8 cellular contexts compared by ENCODE assay signal in the genomic region with DNA sequence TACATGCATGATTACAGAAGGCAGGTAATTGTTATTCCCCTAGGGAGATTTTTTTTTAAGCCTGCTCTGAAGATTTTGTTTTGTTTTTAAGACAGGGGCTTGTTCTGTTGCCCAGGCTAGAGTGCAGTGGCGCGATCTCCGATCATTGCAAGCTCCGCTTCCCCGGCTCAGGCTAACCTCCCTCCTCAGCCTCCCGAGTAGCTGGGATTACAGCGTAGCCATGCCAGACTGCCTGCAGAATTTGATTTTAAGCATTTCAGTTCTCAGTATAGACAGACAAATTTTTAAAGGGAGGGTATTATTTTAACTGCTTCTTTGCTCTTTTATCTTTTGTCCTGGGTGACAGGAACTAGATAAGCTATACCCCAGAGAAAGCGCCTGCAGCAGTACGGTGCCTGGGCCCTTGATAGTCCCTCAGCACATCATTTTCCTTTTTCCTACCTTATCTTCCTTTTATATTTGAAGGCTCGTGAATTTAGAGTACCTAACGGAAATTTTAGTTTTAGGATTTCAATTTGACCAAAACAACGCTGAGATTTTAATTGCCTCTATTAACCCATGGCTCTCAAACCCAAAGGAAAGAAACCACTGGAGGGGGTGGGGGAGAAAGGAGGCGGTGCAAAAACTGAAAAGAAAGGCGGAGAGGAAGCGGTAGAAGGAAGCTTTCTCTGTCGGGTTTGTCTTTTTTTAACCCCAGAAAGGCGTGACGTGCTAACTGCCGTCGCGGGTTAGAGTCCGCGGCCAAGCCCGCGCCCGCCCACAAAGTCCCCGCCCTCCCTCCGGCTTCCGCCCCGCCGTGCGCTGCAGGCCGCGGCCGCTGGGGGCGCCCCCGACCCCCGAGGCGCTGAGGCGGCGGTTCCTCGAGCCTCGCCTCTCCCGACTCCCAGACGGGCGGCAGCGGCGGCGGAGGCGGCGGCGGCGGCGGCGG. TPM values are rescaled to one million over a fixed set of nuclear protein-coding genes. Genes with fewer than 3 reads are reported as not detected.
DNase-seq lines count a peak whose midpoint lies in the region; ATAC-seq and TF ChIP-seq lines count a peak whose summit lies in the region.

A gene (plus strand): TSS at position 886 of the 928 bp plus-strand sequence. CDS start 329 bp downstream, outside the sequence.

- H3K27ac ChIP-seq in left lung = peak within 1 kb of the TSS; percentile 76 to 80

- H3K27me3 ChIP-seq in BE2C (no peaks in the 10 kb centered on the region), left lung (no peaks in the 10 kb centered on the region)

- H3K4me3 ChIP-seq in BE2C (ENCODE audit: low read depth, low read length) (peak within 1 kb of the TSS; percentile 70), choroid plexus epithelial cell (ENCODE audit: low read depth, low read length) (peak within 1 kb of the TSS; percentile 72), left lung (peak within 1 kb of the TSS; percentile 55 to 66)

- H3K9me3 ChIP-seq in BE2C (no peaks in the 10 kb centered on the region), left lung (no peaks in the 10 kb centered on the region)

- H3K36me3 ChIP-seq in BE2C (no peaks in the 10 kb centered on the region), left lung (no peaks in the 10 kb centered on the region)

- DNase-seq in BE2C (peak; percentile 87), NCI-H446 (lab: John Stamatoyannopoulos, UW) (peak; percentile 63 to 95), choroid plexus epithelial cell (ENCODE audit: low read depth) (peak; percentile 89), left lung (peak; percentile 90 to 98)
- peak; percentile 80 to 86 for DNase-seq in activated CD4-positive, alpha-beta T cell treated with anti-CD3 and anti-CD28 coated beads for 24 hours (ENCODE audit: low read depth in 2 of 2)
- peak; percentile 89 to 90 for DNase-seq in stimulated activated CD4-positive, alpha-beta T cell treated with anti-CD3 and anti-CD28 coated beads, Interleukin-2, amount 100 ng/mL, for 24 hours

- TF ChIP-seq CTCF in BE2C (IDR thresholded peaks at IDR 0.05; ENCODE audit: low read depth, low read length) (peak; percentile 42), choroid plexus epithelial cell (conservative IDR thresholded peaks at IDR 0.05; ENCODE audit: low read depth, low read length) (peak; percentile 37), left lung (IDR thresholded peaks at IDR 0.05) (peak; percentile 82 to 94)

- H3K4me1 ChIP-seq in BE2C = no peaks in the 10 kb centered on the region
- peaks cover 5 to 44% of the 10 kb centered on the region in 2 donors for H3K4me1 ChIP-seq in left lung

- ATAC-seq in GM19035 (IDR thresholded peaks at IDR 0.05; ENCODE audit: unreplicated experiment) = peak; percentile 83
- peak; percentile 89 for ATAC-seq in HG03280 (IDR thresholded peaks at IDR 0.05; ENCODE audit: unreplicated experiment)
- ATAC-seq in left lung = peak; percentile 95

- intact Hi-C loops in left lung (cut with DNase I) = no loop called here

RNA-seq across cellular contexts. Expression of the gene that starts here (rescaled TPM):
- polyA plus RNA-seq in BE2C (2012; ENCODE audit: insufficient read depth, insufficient read length, low read depth) = 0.39 TPM
- 10 to 100 TPM; 16.4 to 16.6 TPM for total RNA-seq in left lung

Comparison
In these comparisons a context has a peak if more than half of its experiments do, and no peak if none do; other contexts are left out.
1. Peak in every context shown above with its lines: DNase-seq, ATAC-seq, H3K4me3 ChIP-seq and H3K27ac ChIP-seq.
2. CTCF ChIP-seq: peak in every context shown above with its lines; median percentile 88 in left lung; 42 in BE2C; 37 in choroid plexus epithelial cell.